In the genomic region with DNA sequence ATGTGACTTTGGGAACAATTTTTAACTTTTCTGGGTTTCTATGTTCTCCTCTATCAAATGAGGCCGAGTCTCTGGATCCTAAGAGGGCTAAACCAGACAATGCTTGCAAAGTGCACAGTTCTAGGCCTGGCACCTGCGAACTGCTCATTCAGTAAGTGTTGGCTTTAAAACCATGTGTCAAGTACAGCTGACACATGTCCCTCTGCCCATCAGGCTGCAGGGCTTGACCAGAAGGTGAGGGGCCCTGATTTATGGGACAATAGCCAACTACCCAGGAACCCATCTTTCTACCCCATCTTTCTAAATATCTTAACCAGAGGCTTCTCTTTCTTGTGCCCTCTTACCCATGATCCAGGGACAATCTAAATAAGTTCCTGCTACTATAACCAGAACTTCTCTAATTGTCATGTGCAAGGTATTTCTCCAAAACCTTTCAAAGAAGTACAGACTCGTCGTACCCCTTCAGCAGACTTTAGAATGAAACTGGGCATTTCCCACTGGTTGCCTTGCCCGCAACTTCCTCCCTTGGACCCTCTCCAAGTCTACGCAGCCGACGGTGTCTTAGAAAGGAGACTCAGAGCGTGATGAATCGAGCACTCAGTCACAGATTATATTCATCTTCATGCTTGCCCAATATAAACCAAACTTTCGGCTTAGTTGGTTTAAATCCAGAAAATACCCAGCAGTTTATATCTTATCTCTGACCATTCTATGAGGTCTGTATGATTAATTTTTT, we compare ENCODE assay signal across 13 cellular contexts.
A peak's percentile ranks its signal among the peaks of the same experiment; 100 is the strongest.
DNase-seq lines count a peak whose midpoint lies in the region; ATAC-seq and TF ChIP-seq lines count a peak whose summit lies in the region.
"Had no signal": no experiment of that assay in that cellular context is flagged by ENCODE, and none has a peak within 500 bp of the region (broad histone marks: within the 10 kb centered on the region; RNA-seq: fewer than 3 reads in every experiment).

No MANE protein-coding gene starts in this region.

- H3K27me3 ChIP-seq in RWPE2 (ENCODE audit: insufficient read depth, poor library complexity, severe bottlenecking): no peaks in the 10 kb centered on the region
- no peaks in the 10 kb centered on the region for H3K27me3 ChIP-seq in skeletal muscle satellite cell (ENCODE audit: control insufficient read depth, insufficient read depth, low read length)
- H3K27me3 ChIP-seq in PC-9 (ENCODE audit: insufficient read depth, low read depth): no peaks in the 10 kb centered on the region
- H3K27me3 ChIP-seq: SJSA1 had no signal

- BruUV-seq in OCI-LY7 (replicated peaks; lab: Mats Ljungman, UMichigan) (no TSS peak), PC-9 (replicated peaks; lab: Mats Ljungman, UMichigan) (no TSS peak)

- no peak overlapping the region for H2AFZ ChIP-seq in OCI-LY7 (ENCODE audit: low read length)
- no peak overlapping the region for H2AFZ ChIP-seq in PC-9

- peak overlapping the region; percentile 4 for H3K9ac ChIP-seq in skeletal muscle satellite cell (ENCODE audit: low read depth, low read length)

- peak; percentile 30 for ATAC-seq in activated CD4-positive, alpha-beta T cell treated with anti-CD3 and anti-CD28 coated beads for 36 hours
- no peak; the same call in 2 of the 3 replicates for ATAC-seq in RWPE2 (ENCODE audit: low read depth)
- no peak for ATAC-seq in GM19397 (IDR thresholded peaks at IDR 0.05; ENCODE audit: unreplicated experiment)

- H3F3A ChIP-seq in PC-9 (ENCODE audit: insufficient read depth, low read depth): peaks cover 50% of the 10 kb centered on the region

- H3K36me3 ChIP-seq in RWPE2 (ENCODE audit: low read depth): no peaks in the 10 kb centered on the region
- no peaks in the 10 kb centered on the region for H3K36me3 ChIP-seq in skeletal muscle satellite cell (ENCODE audit: insufficient read depth, low read length)
- H3K36me3 ChIP-seq in OCI-LY7 (ENCODE audit: insufficient read depth, low read length): no peaks in the 10 kb centered on the region
- H3K36me3 ChIP-seq in PC-9 (ENCODE audit: low read depth): no peaks in the 10 kb centered on the region
- H3K36me3 ChIP-seq: SJSA1 had no signal

- peaks cover 18% of the 10 kb centered on the region for H3K4me1 Mint-ChIP-seq in activated CD4-positive, alpha-beta T cell treated with anti-CD3 and anti-CD28 coated beads for 36 hours

- peaks cover 61% of the 10 kb centered on the region for H3K27me3 Mint-ChIP-seq in activated CD4-positive, alpha-beta T cell treated with anti-CD3 and anti-CD28 coated beads for 36 hours

- CTCF ChIA-PET in activated CD4-positive, alpha-beta T cell treated with anti-CD3 and anti-CD28 coated beads for 36 hours (lab: Charles Lee): interaction anchor here (0.9 to 1.4 kb wide), 4 partner anchors 9 to 149 kb away, joined by 3 to 4 read pairs (median 4); no protein-coding TSS in a partner anchor
- CTCF ChIA-PET in OCI-LY7 (lab: Charles Lee; ENCODE audit: unreplicated experiment) (no interaction called here), PC-9 (lab: Charles Lee) (no interaction called here)

- H4K20me1 ChIP-seq in OCI-LY7 (ENCODE audit: insufficient read depth, low read length) (no peaks in the 10 kb centered on the region), PC-9 (ENCODE audit: insufficient read depth) (no peaks in the 10 kb centered on the region)

- H3K27ac Mint-ChIP-seq in activated CD4-positive, alpha-beta T cell treated with anti-CD3 and anti-CD28 coated beads for 36 hours: no peak overlapping the region
- H3K27ac Mint-ChIP-seq: nephron had no signal

- H3K79me2 ChIP-seq in OCI-LY7 (ENCODE audit: insufficient read depth, low read depth, low read length) (no peaks in the 10 kb centered on the region), PC-9 (ENCODE audit: low read depth) (no peaks in the 10 kb centered on the region)

- H3K4me1 ChIP-seq in RWPE2 (ENCODE audit: insufficient read depth, poor library complexity, severe bottlenecking) (peaks cover 36% of the 10 kb centered on the region), skeletal muscle satellite cell (ENCODE audit: control insufficient read depth, insufficient read depth, low read length) (peaks cover 29% of the 10 kb centered on the region), OCI-LY7 (ENCODE audit: insufficient read depth, low read length, poor library complexity, severe bottlenecking) (peaks cover 12% of the 10 kb centered on the region), PC-9 (replicated peaks; ENCODE audit: insufficient read depth) (peaks cover 67% of the 10 kb centered on the region)

- H3K9me2 ChIP-seq in OCI-LY7 (ENCODE audit: insufficient read depth, low read length) (no peaks in the 10 kb centered on the region), PC-9 (ENCODE audit: insufficient read depth) (no peaks in the 10 kb centered on the region)

- TF ChIP-seq CTCF in RWPE2 (IDR thresholded peaks at IDR 0.05; ENCODE audit: poor library complexity, severe bottlenecking): no peak
- no peak for TF ChIP-seq CTCF in epithelial cell of esophagus (IDR thresholded peaks at IDR 0.05; ENCODE audit: insufficient read depth, low read depth, low read length, missing control alignments)
- TF ChIP-seq CTCF in OCI-LY7 (conservative IDR thresholded peaks at IDR 0.05; ENCODE audit: low read length): no peak
- no peak for TF ChIP-seq CTCF in PC-9 (conservative IDR thresholded peaks at IDR 0.05)

- no peak for DNase-seq in activated CD4-positive, alpha-beta T cell treated with anti-CD3 and anti-CD28 coated beads for 36 hours
- DNase-seq in activated CD4-positive, alpha-beta T cell treated with anti-CD3 and anti-CD28 coated beads, Interleukin-2, amount 50 U/mL, for 4 hours: no peak
- no peak for DNase-seq in RWPE2 (ENCODE audit: low spot score)
- peak; percentile 77 for DNase-seq in epithelial cell of esophagus (ENCODE audit: low read depth)
- DNase-seq in OCI-LY7 (ENCODE audit: low spot score): no peak
- no peak for DNase-seq in PC-9
- DNase-seq: 8988T; NCI-H2081; stimulated activated naive CD4-positive, alpha-beta T cell had no signal

- no peaks in the 10 kb centered on the region for H3K9me3 Mint-ChIP-seq in activated CD4-positive, alpha-beta T cell treated with anti-CD3 and anti-CD28 coated beads for 36 hours (ENCODE audit: low read depth)
- H3K9me3 Mint-ChIP-seq: nephron had no signal

- H3K36me3 Mint-ChIP-seq in activated CD4-positive, alpha-beta T cell treated with anti-CD3 and anti-CD28 coated beads for 36 hours (ENCODE audit: low read depth): no peaks in the 10 kb centered on the region

- H3K4me3 ChIP-seq in RWPE2 (ENCODE audit: severe bottlenecking) (no peak overlapping the region), epithelial cell of esophagus (ENCODE audit: low read length) (no peak overlapping the region), skeletal muscle satellite cell (ENCODE audit: low read length) (no peak overlapping the region), OCI-LY7 (ENCODE audit: low read depth, low read length, poor library complexity, severe bottlenecking) (no peak overlapping the region), PC-9 (no peak overlapping the region)
- H3K4me3 ChIP-seq: SJSA1 had no signal

- intact Hi-C loops in activated CD4-positive, alpha-beta T cell treated with anti-CD3 and anti-CD28 coated beads for 36 hours (cut with DNase I, micrococcal nuclease): loop anchor here (5.0 to 10.0 kb wide), 2 partner anchors 53 to 295 kb away; no protein-coding TSS in a partner anchor
- intact Hi-C loops in OCI-LY7 (cut with micrococcal nuclease; ENCODE audit: unreplicated experiment) (loop anchor here (10.0 kb wide), 1 partner anchor 55 kb away; no protein-coding TSS in a partner anchor), PC-9 (cut with micrococcal nuclease; ENCODE audit: unreplicated experiment) (loop anchor here (10.0 kb wide), 1 partner anchor 1145 kb away; a partner anchor contains a TSS)

- POLR2A ChIA-PET in activated CD4-positive, alpha-beta T cell treated with anti-CD3 and anti-CD28 coated beads for 36 hours (lab: Charles Lee): no interaction called here
- POLR2A ChIA-PET in OCI-LY7 (lab: Charles Lee) (no interaction called here), PC-9 (lab: Charles Lee; ENCODE audit: unreplicated experiment) (no interaction called here)

- H3K9me3 ChIP-seq in RWPE2 (ENCODE audit: severe bottlenecking): no peaks in the 10 kb centered on the region
- no peaks in the 10 kb centered on the region for H3K9me3 ChIP-seq in skeletal muscle satellite cell (replicated peaks; ENCODE audit: low read length)
- no peaks in the 10 kb centered on the region for H3K9me3 ChIP-seq in OCI-LY7 (ENCODE audit: low read length)
- H3K9me3 ChIP-seq in PC-9 (ENCODE audit: insufficient read depth, low read depth): no peaks in the 10 kb centered on the region
- H3K9me3 ChIP-seq: SJSA1 had no signal

- H3K4me3 Mint-ChIP-seq in activated CD4-positive, alpha-beta T cell treated with anti-CD3 and anti-CD28 coated beads for 36 hours: no peak overlapping the region
- H3K4me3 Mint-ChIP-seq: nephron had no signal

- H3K27ac ChIP-seq in RWPE2 (ENCODE audit: poor library complexity, severe bottlenecking) (peak overlapping the region; percentile 43), OCI-LY7 (ENCODE audit: low read depth, low read length, poor library complexity, severe bottlenecking) (no peak overlapping the region), PC-9 (no peak overlapping the region)
- H3K27ac ChIP-seq: SJSA1 had no signal

- H3K4me2 ChIP-seq in skeletal muscle satellite cell (ENCODE audit: low read length): peak overlapping the region; percentile 1
- no peak overlapping the region for H3K4me2 ChIP-seq in OCI-LY7 (ENCODE audit: low read length)
- H3K4me2 ChIP-seq in PC-9: no peak overlapping the region
